24 cellular contexts compared by ENCODE assay signal in genomic region chr19:38182536-38183210, GRCh38. TPM values are rescaled to one million over a fixed set of nuclear protein-coding genes. Genes with fewer than 3 reads are reported as not detected.
DNase-seq lines count a peak whose midpoint lies in the region; ATAC-seq, FAIRE-seq and TF ChIP-seq lines count a peak whose summit lies in the region.
"Had no signal": no experiment of that assay in that cellular context is flagged by ENCODE, and none has a peak within 500 bp of the region (broad histone marks: within the 10 kb centered on the region; RNA-seq: fewer than 3 reads in every experiment).

No MANE protein-coding gene starts in this region.

- no peak for TF ChIP-seq RAD21 in A549 (conservative IDR thresholded peaks at IDR 0.05 in 1 of 2, IDR thresholded peaks at IDR 0.05 in 1 of 2)

- H3K27me3 ChIP-seq in iPS-15b (ENCODE audit: control insufficient read depth, insufficient read depth, low read length) (no peaks in the 10 kb centered on the region), gastrocnemius medialis (no peaks in the 10 kb centered on the region)
- H3K27me3 ChIP-seq: BLaER1 treated with 17β-estradiol and CSF1 and Interleukin-3, amounts not matched to agents 10 nM and 100 nM; breast epithelium had no signal

- H3K9me3 ChIP-seq in A549: peaks cover 13% of the 10 kb centered on the region
- no peaks in the 10 kb centered on the region for H3K9me3 ChIP-seq in iPS-15b (ENCODE audit: control insufficient read depth, insufficient read depth, low read length)
- no peaks in the 10 kb centered on the region for H3K9me3 ChIP-seq in gastrocnemius medialis

- POLR2A ChIA-PET in A549 (lab: Yijun Ruan, JAX) (no interaction called here), RWPE1 (lab: Yijun Ruan, JAX; ENCODE audit: low non-redundant PET) (no interaction called here)

- no peak overlapping the region for H3K9ac ChIP-seq in iPS-15b (ENCODE audit: low read depth, low read length)
- H3K9ac ChIP-seq: BLaER1 treated with 17β-estradiol and CSF1 and Interleukin-3, amounts not matched to agents 10 nM and 100 nM; KMS-11 had no signal

- H3K4me3 ChIP-seq in A549 (no peak overlapping the region), iPS-15b (ENCODE audit: low read depth, low read length) (peak overlapping the region; percentile 68), gastrocnemius medialis (no peak overlapping the region)
- H3K4me3 ChIP-seq: BLaER1 treated with 17β-estradiol and CSF1 and Interleukin-3, amounts not matched to agents 10 nM and 100 nM; HAP-1 had no signal

- no peak overlapping the region for H3K27ac ChIP-seq in A549
- H3K27ac ChIP-seq in RWPE1: peak overlapping the region; percentile 26
- H3K27ac ChIP-seq in gastrocnemius medialis: peak overlapping the region in 3 of 4 donors; percentile 68 to 75 (median 75)
- H3K27ac ChIP-seq: BLaER1 treated with 17β-estradiol and CSF1 and Interleukin-3, amounts not matched to agents 10 nM and 100 nM; breast epithelium; KMS-11 had no signal

- no peak for TF ChIP-seq EP300 in A549 (IDR thresholded peaks at IDR 0.05)

- 92% methylated on average over 21 of the region's 21 CpGs for WGBS in A549 (ENCODE audit: missing lambda C conversion rate)

- no peak for TF ChIP-seq POLR2A in A549 (IDR thresholded peaks at IDR 0.05; ENCODE audit: low read length)
- TF ChIP-seq POLR2A in gastrocnemius medialis (IDR thresholded peaks at IDR 0.05): no peak

- ATAC-seq in A549: peak; percentile 18 to 25; a peak in 4 of 6 replicates
- no peak for ATAC-seq in gastrocnemius medialis
- ATAC-seq in GM18858 (IDR thresholded peaks at IDR 0.05; ENCODE audit: unreplicated experiment): no peak
- ATAC-seq: activated naive CD8-positive, alpha-beta T cell treated with anti-CD3 and anti-CD28 coated beads, Interleukin-2, amount 50 U/mL, for 24 hours; stimulated activated naive CD8-positive, alpha-beta T cell treated with anti-CD3 and anti-CD28 coated beads, Interleukin-15, Interleukin-2, amounts not matched to agents 100 U/mL and 50 U/mL, for 24 hours had no signal

- CTCF ChIA-PET in A549 (lab: Yijun Ruan, JAX) (interaction anchor here (0.7 to 4.0 kb wide), 14 partner anchors 10 to 361 kb away, joined by 3 to 21 read pairs (median 6); partner anchors contain the start of gene PPP1R14A), RWPE1 (lab: Yijun Ruan, JAX) (no interaction called here)

- no peak for FAIRE-seq in A549 (lab: Jason Lieb, UNC)
- FAIRE-seq: D721Med had no signal

- no peak for TF ChIP-seq CTCF in A549 (IDR thresholded peaks at IDR 0.05)
- no peak for TF ChIP-seq CTCF in RWPE1 (conservative IDR thresholded peaks at IDR 0.05; ENCODE audit: low read depth)
- TF ChIP-seq CTCF in gastrocnemius medialis (IDR thresholded peaks at IDR 0.05 in 4 of 5, conservative IDR thresholded peaks at IDR 0.05 in 1 of 5): no peak

- H3K4me1 ChIP-seq in A549: no peaks in the 10 kb centered on the region
- peaks cover 4% of the 10 kb centered on the region for H3K4me1 ChIP-seq in iPS-15b (ENCODE audit: control insufficient read depth, insufficient read depth, low read length)
- no peaks in the 10 kb centered on the region for H3K4me1 ChIP-seq in gastrocnemius medialis
- H3K4me1 ChIP-seq: breast epithelium, HAP-1 had no signal

- intact Hi-C loops in gastrocnemius medialis (cut with DNase I; ENCODE audit: low total_unique reads): no loop called here

- no peak for DNase-seq in A549 (ENCODE audit: low read depth in 1 of 2, low spot score in 1 of 2)
- DNase-seq in RWPE1 (ENCODE audit: low spot score): no peak
- no peak for DNase-seq in gastrocnemius medialis
- no peak for DNase-seq in activated CD8-positive, alpha-beta memory T cell treated with anti-CD3 and anti-CD28 coated beads, Interleukin-2, amount 50 U/mL, for 4 hours
- no peak for DNase-seq in NCI-H128 (lab: John Stamatoyannopoulos, UW; ENCODE audit: unreplicated experiment)
- DNase-seq in SK-N-DZ (ENCODE audit: low spot score): no peak
- DNase-seq: activated CD4-positive, alpha-beta T cell treated with anti-CD3 and anti-CD28 coated beads for 1 hour; activated naive CD8-positive, alpha-beta T cell treated with anti-CD3 and anti-CD28 coated beads, Interleukin-2, amount 50 U/mL, for 24 hours; NCI-H1048; NCI-H2081 treated with DMSO at 0.1 percent for 48 hours; NK-92 treated with Interleukin-12 subunit alpha and Interleukin-12 subunit beta, amount 100 ng/mL, for 24 hours; stimulated activated CD4-positive, alpha-beta T cell treated with anti-CD3 and anti-CD28 coated beads, Interleukin-1b, Interleukin-23, amount 100 ng/mL, for 48 hours; stimulated activated naive CD8-positive, alpha-beta T cell treated with anti-CD3 and anti-CD28 coated beads, Interleukin-15, Interleukin-2, amounts not matched to agents 100 U/mL and 50 U/mL, for 24 hours; trophoblast cell had no signal

- no peak overlapping the region for H3K4me2 ChIP-seq in A549
- H3K4me2 ChIP-seq: KMS-11 had no signal

- in situ Hi-C loops in gastrocnemius medialis (cut with MboI; ENCODE audit: low sequenced_read_pairs in 4 of 4): no loop called here

- H3K36me3 ChIP-seq in iPS-15b (ENCODE audit: control insufficient read depth, insufficient read depth, low read length): peaks cover 5% of the 10 kb centered on the region
- peaks cover 0 to 5% of the 10 kb centered on the region in 2 donors for H3K36me3 ChIP-seq in gastrocnemius medialis
- H3K36me3 ChIP-seq: breast epithelium, HAP-1 had no signal

TF ChIP-seq in A549, 52 proteins besides CTCF, POLR2A, EP300 and RAD21 (continues in another document):
- TF ChIP-seq USF2 (IDR thresholded peaks at IDR 0.05) (no peak), ZC3H11A (IDR thresholded peaks at IDR 0.05) (no peak), PHF8 (IDR thresholded peaks at IDR 0.05; ENCODE audit: borderline replicate concordance, low read depth) (no peak), CHD4 (IDR thresholded peaks at IDR 0.05; ENCODE audit: borderline replicate concordance) (no peak), CBX8 (IDR thresholded peaks at IDR 0.05) (no peak), ZNF302 (CRISPR knock-in tag; IDR thresholded peaks at IDR 0.05) (no peak), BCL3 (IDR thresholded peaks at IDR 0.05) (no peak), HOXA7 (CRISPR knock-in tag; IDR thresholded peaks at IDR 0.05) (no peak), HMGXB4 (CRISPR knock-in tag; IDR thresholded peaks at IDR 0.05; ENCODE audit: borderline replicate concordance) (no peak), CHD2 (IDR thresholded peaks at IDR 0.05; ENCODE audit: low read length, partially characterized antibody) (no peak), KDM1A (IDR thresholded peaks at IDR 0.05; ENCODE audit: low read depth) (no peak), TP53 (CRISPR knock-in tag; IDR thresholded peaks at IDR 0.05) (no peak), MAZ (IDR thresholded peaks at IDR 0.05; ENCODE audit: borderline replicate concordance, low read depth, low read length) (no peak), ZSCAN20 (CRISPR knock-in tag; IDR thresholded peaks at IDR 0.05) (no peak), ATOH8 (CRISPR knock-in tag; IDR thresholded peaks at IDR 0.05; ENCODE audit: low read depth) (no peak)
- TF ChIP-seq, protein P1, sequence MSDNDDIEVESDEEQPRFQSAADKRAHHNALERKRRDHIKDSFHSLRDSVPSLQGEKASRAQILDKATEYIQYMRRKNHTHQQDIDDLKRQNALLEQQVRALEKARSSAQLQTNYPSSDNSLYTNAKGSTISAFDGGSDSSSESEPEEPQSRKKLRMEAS (IDR thresholded peaks at IDR 0.05): no peak

RNA-seq across cellular contexts. Expression of gene DPF1, which starts 41.3 kb away (rescaled TPM):
- polyA plus RNA-seq in A549 (2011; rRNA removed) (1.3 and 2.1 TPM in 2 replicates), A549 (2017; fragmentation: RNase III; extraction: RNeasy Plus Mini Kit Qiagen cat#74134 plus additional on column Dnase treatment) (4.4 to 6.8 TPM (median 5.3 TPM) in 3 replicates)
- 5.0 and 5.1 TPM in 2 replicates for polyA plus RNA-seq in A549 (2012; cell fraction: cytosol; rRNA removed)
- 11.4 and 12.1 TPM in 2 replicates for polyA plus RNA-seq in A549 (2012; cell fraction: nucleus; rRNA removed)
- polyA minus RNA-seq in A549 (2011; rRNA and poly(A)+ RNA removed): 1.6 and 2.8 TPM in 2 replicates
- total RNA-seq in gastrocnemius medialis: not detected
- 30.6 and 40.8 TPM in 2 replicates for polyA plus RNA-seq in SK-N-DZ (2014; cell fraction: cytosol; rRNA removed)
- 50.0 and 51.9 TPM in 2 replicates for polyA plus RNA-seq in SK-N-DZ (2014; cell fraction: nucleus; rRNA removed)
- total RNA-seq: breast epithelium, lower leg skin, omental fat pad, sciatic nerve had no signal

Comparison
In these comparisons a context has a peak if more than half of its experiments do, and no peak if none do; other contexts are left out.
1. ATAC-seq: peak in A549 (2 of 2); none in gastrocnemius medialis (0 of 2) and GM18858 (single experiment).
2. H3K27ac ChIP-seq: peak in RWPE1 (single experiment) and gastrocnemius medialis (3 of 4); none in A549 (0 of 2).